9 cellular contexts compared by ENCODE assay signal in the genomic region with DNA sequence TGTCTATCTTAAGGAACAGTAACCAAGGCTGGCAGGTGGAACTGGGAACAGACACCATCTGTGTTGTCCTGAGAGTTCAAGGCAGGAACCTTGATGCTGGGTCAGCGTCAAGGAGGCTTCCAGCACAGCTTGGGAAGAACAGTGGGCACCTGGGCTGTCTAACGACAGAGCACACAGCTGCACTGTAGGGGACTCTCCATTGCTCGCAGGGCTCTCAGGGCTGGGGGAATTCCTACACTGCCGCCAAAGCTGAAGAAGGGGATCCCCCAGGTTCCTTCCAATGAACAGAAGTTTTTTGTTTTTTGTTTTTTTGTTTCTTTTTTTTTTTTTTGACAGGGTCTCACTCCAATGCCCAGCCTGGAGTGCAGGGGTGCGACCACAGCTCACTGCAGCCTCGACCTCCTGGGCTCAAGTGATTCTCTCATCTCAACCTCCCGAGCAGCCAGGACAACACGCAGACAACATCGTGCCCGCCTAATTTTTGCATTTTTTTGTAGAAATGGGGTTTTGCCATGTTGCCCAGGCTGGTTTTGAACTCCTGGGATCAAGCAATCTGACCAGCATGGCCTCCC.
A peak's percentile ranks its signal among the peaks of the same experiment; 100 is the strongest.
DNase-seq lines count a peak whose midpoint lies in the region; ATAC-seq and TF ChIP-seq lines count a peak whose summit lies in the region.
"Had no signal": no experiment of that assay in that cellular context is flagged by ENCODE, and none has a peak within 500 bp of the region (broad histone marks: within the 10 kb centered on the region; RNA-seq: fewer than 3 reads in every experiment).

No MANE protein-coding gene starts in this region.

- H2BK12ac ChIP-seq in neuronal stem cell (ENCODE audit: low read length) = no peak overlapping the region

- intact Hi-C loops in body of pancreas (cut with DNase I) = no loop called here

- no peaks in the 10 kb centered on the region for H3K79me1 ChIP-seq in neuronal stem cell (ENCODE audit: low read depth, low read length)

- no peak overlapping the region for H3K27ac ChIP-seq in neuronal stem cell (replicated peaks; ENCODE audit: low read length)
- no peak overlapping the region for H3K27ac ChIP-seq in body of pancreas

- H3K18ac ChIP-seq in neuronal stem cell (ENCODE audit: low read length) = peak overlapping the region; percentile 66

- H2BK120ac ChIP-seq in neuronal stem cell (ENCODE audit: low read depth, low read length) = no peak overlapping the region

- H3K9me3 ChIP-seq in neuronal stem cell (replicated peaks in 1 of 2; ENCODE audit: control insufficient read depth in 2 of 2, insufficient read depth in 1 of 2, low read depth in 1 of 2, low read length in 2 of 2) (no peaks in the 10 kb centered on the region), body of pancreas (no peaks in the 10 kb centered on the region)

- no peak overlapping the region for H2AFZ ChIP-seq in neuronal stem cell (ENCODE audit: low read length)

- H3K23ac ChIP-seq in neuronal stem cell (ENCODE audit: low read depth, low read length, poor library complexity) = no peak overlapping the region

- no peak overlapping the region for H4K8ac ChIP-seq in neuronal stem cell (ENCODE audit: low read depth, low read length)

- H3K4ac ChIP-seq in neuronal stem cell (ENCODE audit: low read length) = no peak overlapping the region

- no peak for TF ChIP-seq POLR2A in body of pancreas (IDR thresholded peaks at IDR 0.05)

- H3K4me1 ChIP-seq in neuronal stem cell (ENCODE audit: control insufficient read depth in 2 of 2, insufficient read depth in 1 of 2, low read depth in 1 of 2, low read length in 2 of 2) = peaks cover 18 to 43% of the 10 kb centered on the region in 2 donors
- no peaks in the 10 kb centered on the region for H3K4me1 ChIP-seq in body of pancreas

- H3K9ac ChIP-seq in neuronal stem cell (ENCODE audit: low read depth, low read length, poor library complexity) = no peak overlapping the region

- H3K4me2 ChIP-seq in neuronal stem cell (ENCODE audit: insufficient read depth, low read length, poor library complexity, severe bottlenecking) = no peak overlapping the region

- TF ChIP-seq CTCF in body of pancreas (IDR thresholded peaks at IDR 0.05) = no peak

- H4K91ac ChIP-seq in neuronal stem cell (ENCODE audit: low read depth, low read length, poor library complexity) = no peak overlapping the region

- H2BK5ac ChIP-seq in neuronal stem cell (ENCODE audit: low read length) = no peak overlapping the region

- no peak overlapping the region for H3K4me3 ChIP-seq in neuronal stem cell (ENCODE audit: low read length in 2 of 2)
- H3K4me3 ChIP-seq in body of pancreas = no peak overlapping the region

- no peak overlapping the region for H3K14ac ChIP-seq in neuronal stem cell (ENCODE audit: low read length)

- no peaks in the 10 kb centered on the region for H3K36me3 ChIP-seq in neuronal stem cell (replicated peaks in 1 of 2; ENCODE audit: control insufficient read depth in 2 of 2, insufficient read depth in 2 of 2, low read length in 2 of 2)
- peaks cover 0 to 9% of the 10 kb centered on the region in 2 donors for H3K36me3 ChIP-seq in body of pancreas (replicated peaks in 1 of 2; ENCODE audit: insufficient read depth in 1 of 2, low read depth in 2 of 2)

- peak overlapping the region; percentile 23 for H2AK5ac ChIP-seq in neuronal stem cell (ENCODE audit: low read depth, low read length)

- peak; percentile 42 for ATAC-seq in GM18861 (IDR thresholded peaks at IDR 0.05; ENCODE audit: unreplicated experiment)
- peak; percentile 62 for ATAC-seq in GM21447 (IDR thresholded peaks at IDR 0.05; ENCODE audit: unreplicated experiment)
- ATAC-seq in HG03280 (IDR thresholded peaks at IDR 0.05; ENCODE audit: unreplicated experiment) = peak; percentile 43
- no peak for ATAC-seq in body of pancreas

- DNase-seq in neuronal stem cell (ENCODE audit: low spot score) = no peak
- DNase-seq in glomerular visceral epithelial cell (ENCODE audit: extremely low spot score) = no peak
- no peak for DNase-seq in body of pancreas
- DNase-seq in NCI-H524 (lab: John Stamatoyannopoulos, UW) = no peak
- DNase-seq: activated CD4-positive, CD25-positive, alpha-beta regulatory T cell treated with anti-CD3 and anti-CD28 coated beads, Interleukin-2, amount 50 U/mL, for 72 hours; stimulated activated CD4-positive, alpha-beta T cell treated with anti-CD3 and anti-CD28 coated beads, Interleukin-1b, Interleukin-23, amount 100 ng/mL, for 48 hours had no signal

- no peak overlapping the region for H2BK15ac ChIP-seq in neuronal stem cell (ENCODE audit: low read length)

- no peaks in the 10 kb centered on the region for H3K27me3 ChIP-seq in neuronal stem cell (ENCODE audit: control insufficient read depth in 3 of 3, insufficient read depth in 3 of 3, low read depth in 1 of 3, low read length in 3 of 3)
- H3K27me3 ChIP-seq in body of pancreas = no peaks in the 10 kb centered on the region

- WGBS in neuronal stem cell (ENCODE audit: extremely low coverage in 2 of 2, insufficient read length in 2 of 2, insufficient replicate concordance in 1 of 2), 2 donors = no CpG with 5 or more reads among the region's 10 CpGs
- WGBS in body of pancreas, 2 donors = 75 to 80% methylated on average over 10 of the region's 10 CpGs
